ENCODE assay signal across 1 cellular context in the genomic region with DNA sequence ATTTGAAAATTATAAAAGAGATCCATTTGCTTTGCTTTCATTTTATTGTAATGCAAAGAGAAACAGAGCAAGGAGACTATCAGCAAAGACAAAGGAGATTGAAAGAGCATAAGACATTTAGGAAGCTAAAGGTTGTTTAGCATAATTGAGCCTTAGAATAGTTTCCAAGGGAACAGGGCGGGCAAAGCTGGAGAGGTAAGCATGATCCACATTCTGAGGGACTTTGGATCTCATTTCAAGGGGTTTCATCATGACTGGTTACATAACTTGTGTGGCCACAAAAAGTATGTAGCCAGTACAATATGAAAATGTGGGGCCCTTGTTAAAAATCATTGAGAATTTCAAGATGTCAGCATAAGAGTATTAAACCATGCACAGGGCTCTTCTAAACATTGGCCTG.
TF ChIP-seq lines count a peak whose summit lies in the region.

No MANE protein-coding gene starts in this region.

TF ChIP-seq in H1, 55 proteins besides CTCF, POLR2A, EP300 and RAD21 (continued from another document):
- TF ChIP-seq, protein P1, sequence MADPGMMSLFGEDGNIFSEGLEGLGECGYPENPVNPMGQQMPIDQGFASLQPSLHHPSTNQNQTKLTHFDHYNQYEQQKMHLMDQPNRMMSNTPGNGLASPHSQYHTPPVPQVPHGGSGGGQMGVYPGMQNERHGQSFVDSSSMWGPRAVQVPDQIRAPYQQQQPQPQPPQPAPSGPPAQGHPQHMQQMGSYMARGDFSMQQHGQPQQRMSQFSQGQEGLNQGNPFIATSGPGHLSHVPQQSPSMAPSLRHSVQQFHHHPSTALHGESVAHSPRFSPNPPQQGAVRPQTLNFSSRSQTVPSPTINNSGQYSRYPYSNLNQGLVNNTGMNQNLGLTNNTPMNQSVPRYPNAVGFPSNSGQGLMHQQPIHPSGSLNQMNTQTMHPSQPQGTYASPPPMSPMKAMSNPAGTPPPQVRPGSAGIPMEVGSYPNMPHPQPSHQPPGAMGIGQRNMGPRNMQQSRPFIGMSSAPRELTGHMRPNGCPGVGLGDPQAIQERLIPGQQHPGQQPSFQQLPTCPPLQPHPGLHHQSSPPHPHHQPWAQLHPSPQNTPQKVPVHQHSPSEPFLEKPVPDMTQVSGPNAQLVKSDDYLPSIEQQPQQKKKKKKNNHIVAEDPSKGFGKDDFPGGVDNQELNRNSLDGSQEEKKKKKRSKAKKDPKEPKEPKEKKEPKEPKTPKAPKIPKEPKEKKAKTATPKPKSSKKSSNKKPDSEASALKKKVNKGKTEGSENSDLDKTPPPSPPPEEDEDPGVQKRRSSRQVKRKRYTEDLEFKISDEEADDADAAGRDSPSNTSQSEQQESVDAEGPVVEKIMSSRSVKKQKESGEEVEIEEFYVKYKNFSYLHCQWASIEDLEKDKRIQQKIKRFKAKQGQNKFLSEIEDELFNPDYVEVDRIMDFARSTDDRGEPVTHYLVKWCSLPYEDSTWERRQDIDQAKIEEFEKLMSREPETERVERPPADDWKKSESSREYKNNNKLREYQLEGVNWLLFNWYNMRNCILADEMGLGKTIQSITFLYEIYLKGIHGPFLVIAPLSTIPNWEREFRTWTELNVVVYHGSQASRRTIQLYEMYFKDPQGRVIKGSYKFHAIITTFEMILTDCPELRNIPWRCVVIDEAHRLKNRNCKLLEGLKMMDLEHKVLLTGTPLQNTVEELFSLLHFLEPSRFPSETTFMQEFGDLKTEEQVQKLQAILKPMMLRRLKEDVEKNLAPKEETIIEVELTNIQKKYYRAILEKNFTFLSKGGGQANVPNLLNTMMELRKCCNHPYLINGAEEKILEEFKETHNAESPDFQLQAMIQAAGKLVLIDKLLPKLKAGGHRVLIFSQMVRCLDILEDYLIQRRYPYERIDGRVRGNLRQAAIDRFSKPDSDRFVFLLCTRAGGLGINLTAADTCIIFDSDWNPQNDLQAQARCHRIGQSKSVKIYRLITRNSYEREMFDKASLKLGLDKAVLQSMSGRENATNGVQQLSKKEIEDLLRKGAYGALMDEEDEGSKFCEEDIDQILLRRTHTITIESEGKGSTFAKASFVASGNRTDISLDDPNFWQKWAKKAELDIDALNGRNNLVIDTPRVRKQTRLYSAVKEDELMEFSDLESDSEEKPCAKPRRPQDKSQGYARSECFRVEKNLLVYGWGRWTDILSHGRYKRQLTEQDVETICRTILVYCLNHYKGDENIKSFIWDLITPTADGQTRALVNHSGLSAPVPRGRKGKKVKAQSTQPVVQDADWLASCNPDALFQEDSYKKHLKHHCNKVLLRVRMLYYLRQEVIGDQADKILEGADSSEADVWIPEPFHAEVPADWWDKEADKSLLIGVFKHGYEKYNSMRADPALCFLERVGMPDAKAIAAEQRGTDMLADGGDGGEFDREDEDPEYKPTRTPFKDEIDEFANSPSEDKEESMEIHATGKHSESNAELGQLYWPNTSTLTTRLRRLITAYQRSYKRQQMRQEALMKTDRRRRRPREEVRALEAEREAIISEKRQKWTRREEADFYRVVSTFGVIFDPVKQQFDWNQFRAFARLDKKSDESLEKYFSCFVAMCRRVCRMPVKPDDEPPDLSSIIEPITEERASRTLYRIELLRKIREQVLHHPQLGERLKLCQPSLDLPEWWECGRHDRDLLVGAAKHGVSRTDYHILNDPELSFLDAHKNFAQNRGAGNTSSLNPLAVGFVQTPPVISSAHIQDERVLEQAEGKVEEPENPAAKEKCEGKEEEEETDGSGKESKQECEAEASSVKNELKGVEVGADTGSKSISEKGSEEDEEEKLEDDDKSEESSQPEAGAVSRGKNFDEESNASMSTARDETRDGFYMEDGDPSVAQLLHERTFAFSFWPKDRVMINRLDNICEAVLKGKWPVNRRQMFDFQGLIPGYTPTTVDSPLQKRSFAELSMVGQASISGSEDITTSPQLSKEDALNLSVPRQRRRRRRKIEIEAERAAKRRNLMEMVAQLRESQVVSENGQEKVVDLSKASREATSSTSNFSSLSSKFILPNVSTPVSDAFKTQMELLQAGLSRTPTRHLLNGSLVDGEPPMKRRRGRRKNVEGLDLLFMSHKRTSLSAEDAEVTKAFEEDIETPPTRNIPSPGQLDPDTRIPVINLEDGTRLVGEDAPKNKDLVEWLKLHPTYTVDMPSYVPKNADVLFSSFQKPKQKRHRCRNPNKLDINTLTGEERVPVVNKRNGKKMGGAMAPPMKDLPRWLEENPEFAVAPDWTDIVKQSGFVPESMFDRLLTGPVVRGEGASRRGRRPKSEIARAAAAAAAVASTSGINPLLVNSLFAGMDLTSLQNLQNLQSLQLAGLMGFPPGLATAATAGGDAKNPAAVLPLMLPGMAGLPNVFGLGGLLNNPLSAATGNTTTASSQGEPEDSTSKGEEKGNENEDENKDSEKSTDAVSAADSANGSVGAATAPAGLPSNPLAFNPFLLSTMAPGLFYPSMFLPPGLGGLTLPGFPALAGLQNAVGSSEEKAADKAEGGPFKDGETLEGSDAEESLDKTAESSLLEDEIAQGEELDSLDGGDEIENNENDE (IDR thresholded peaks at IDR 0.05; ENCODE audit: insufficient replicate concordance, low read length), result no peak
- TF ChIP-seq POU5F1 (IDR thresholded peaks at IDR 0.05; ENCODE audit: low read depth, low read length) (no peak), ASH2L (IDR thresholded peaks at IDR 0.05; ENCODE audit: low read length) (no peak), SIX5 (IDR thresholded peaks at IDR 0.05; ENCODE audit: low read depth, low read length) (no peak), FOSL1 (IDR thresholded peaks at IDR 0.05; ENCODE audit: insufficient read depth, low read depth, low read length) (no peak), SIN3A (conservative IDR thresholded peaks at IDR 0.05 in 1 of 2, IDR thresholded peaks at IDR 0.05 in 1 of 2; ENCODE audit: low read depth in 1 of 2, low read length in 2 of 2) (no peak), HDAC6 (IDR thresholded peaks at IDR 0.05; ENCODE audit: low read depth, low read length) (no peak), BRCA1 (IDR thresholded peaks at IDR 0.05; ENCODE audit: low read depth, low read length) (no peak), SUZ12 (IDR thresholded peaks at IDR 0.05; ENCODE audit: low read length) (no peak), TAF7 (optimal IDR thresholded peaks at IDR 0.05; ENCODE audit: borderline replicate concordance, low read depth, low read length) (no peak), ZNF274 (IDR thresholded peaks at IDR 0.05; ENCODE audit: borderline replicate concordance, extremely low read depth, low read length) (no peak), SAP30 (IDR thresholded peaks at IDR 0.05; ENCODE audit: insufficient read depth, insufficient replicate concordance, low read length) (no peak)
